ENCODE assay signal across 2 cellular contexts in genomic region chr17:36892112-36892838, GRCh38.
TF ChIP-seq lines count a peak whose summit lies in the region.

No MANE protein-coding gene starts in this region.

TF ChIP-seq in HCT116, 20 proteins besides CTCF, POLR2A, EP300 and RAD21:
- TF ChIP-seq REST (IDR thresholded peaks at IDR 0.05; ENCODE audit: low read depth), result no peak
- TF ChIP-seq EZH2phosphoT487 (IDR thresholded peaks at IDR 0.05; ENCODE audit: borderline replicate concordance), result no peak
- no peak for TF ChIP-seq ATF3 (IDR thresholded peaks at IDR 0.05)
- no peak for TF ChIP-seq ZBTB33 (IDR thresholded peaks at IDR 0.05; ENCODE audit: extremely low read depth, insufficient replicate concordance, low read length)
- no peak for TF ChIP-seq ZNF274 (IDR thresholded peaks at IDR 0.05; ENCODE audit: low read depth, low read length)
- TF ChIP-seq EGR1 (IDR thresholded peaks at IDR 0.05; ENCODE audit: low read depth), result no peak
- no peak for TF ChIP-seq SIN3A (IDR thresholded peaks at IDR 0.05; ENCODE audit: low read depth)
- TF ChIP-seq YY1 (IDR thresholded peaks at IDR 0.05; ENCODE audit: extremely low read depth, insufficient replicate concordance, low read depth, low read length), result no peak
- no peak for TF ChIP-seq SRF (IDR thresholded peaks at IDR 0.05; ENCODE audit: low read depth)
- TF ChIP-seq SP1 (IDR thresholded peaks at IDR 0.05; ENCODE audit: low read depth), result no peak
- TF ChIP-seq ELF1 (IDR thresholded peaks at IDR 0.05; ENCODE audit: borderline replicate concordance, low read depth), result no peak
- no peak for TF ChIP-seq CBX3 (IDR thresholded peaks at IDR 0.05; ENCODE audit: low read depth)
- TF ChIP-seq POLR2AphosphoS5 (IDR thresholded peaks at IDR 0.05; ENCODE audit: low read depth, low read length), result no peak
- no peak for TF ChIP-seq CEBPB (IDR thresholded peaks at IDR 0.05; ENCODE audit: low read depth)
- TF ChIP-seq JUND (IDR thresholded peaks at IDR 0.05), result no peak
- no peak for TF ChIP-seq TCF7L2 (IDR thresholded peaks at IDR 0.05; ENCODE audit: borderline replicate concordance, extremely low read depth, insufficient read depth, insufficient read length)
- no peak for TF ChIP-seq FOSL1 (IDR thresholded peaks at IDR 0.05; ENCODE audit: low read depth)
TF ChIP-seq in HCT116: peak in this region for 0.

TF ChIP-seq in HepG2, 621 proteins besides CTCF, POLR2A, EP300 and RAD21:
- TF ChIP-seq SCMH1 (CRISPR knock-in tag; IDR thresholded peaks at IDR 0.05; ENCODE audit: borderline replicate concordance), result no peak
- TF ChIP-seq STAG1 (CRISPR knock-in tag; IDR thresholded peaks at IDR 0.05), result peak; percentile 20; the same call in 1 of the 2 replicates
- no peak for TF ChIP-seq ATF2 (CRISPR knock-in tag; IDR thresholded peaks at IDR 0.05)
- no peak for TF ChIP-seq CHCHD3 (CRISPR knock-in tag; IDR thresholded peaks at IDR 0.05)
- TF ChIP-seq BRCA1 (CRISPR knock-in tag; IDR thresholded peaks at IDR 0.05), result no peak
- no peak for TF ChIP-seq ZNF329 (CRISPR knock-in tag; IDR thresholded peaks at IDR 0.05; ENCODE audit: low read depth)
- TF ChIP-seq ZFP36 (IDR thresholded peaks at IDR 0.05; ENCODE audit: borderline replicate concordance, low read depth, low read length, partially characterized antibody), result no peak
- TF ChIP-seq KDM5B (CRISPR knock-in tag; IDR thresholded peaks at IDR 0.05; ENCODE audit: borderline replicate concordance), result 0 out of 2 replicates have a peak, but pooled peaks have one; percentile 23
- TF ChIP-seq EED (CRISPR knock-in tag; IDR thresholded peaks at IDR 0.05), result no peak
- no peak for TF ChIP-seq ARID3A (IDR thresholded peaks at IDR 0.05; ENCODE audit: low read depth, low read length)
- no peak for TF ChIP-seq ZNF253 (CRISPR knock-in tag; IDR thresholded peaks at IDR 0.05; ENCODE audit: borderline replicate concordance)
- peak; percentile 59 for TF ChIP-seq HNF4A (CRISPR knock-in tag; IDR thresholded peaks at IDR 0.05)
- TF ChIP-seq NCOA1 (CRISPR knock-in tag; IDR thresholded peaks at IDR 0.05), result no peak
- no peak for TF ChIP-seq ZNF275 (CRISPR knock-in tag; IDR thresholded peaks at IDR 0.05; ENCODE audit: borderline replicate concordance)
- no peak for TF ChIP-seq NFIC (IDR thresholded peaks at IDR 0.05; ENCODE audit: low read length)
- no peak for TF ChIP-seq TP53 (CRISPR knock-in tag; conservative IDR thresholded peaks at IDR 0.05)
- no peak for TF ChIP-seq SMAD9 (CRISPR knock-in tag; IDR thresholded peaks at IDR 0.05)
- peak; percentile 33; the same call in 1 of the 2 replicates for TF ChIP-seq HNF4G (IDR thresholded peaks at IDR 0.05; ENCODE audit: borderline replicate concordance, low read depth, low read length)
- no peak for TF ChIP-seq HNF4G (CRISPR knock-in tag; IDR thresholded peaks at IDR 0.05; ENCODE audit: borderline replicate concordance, low read depth)
- TF ChIP-seq ZNF274 (CRISPR knock-in tag; IDR thresholded peaks at IDR 0.05), result no peak
- TF ChIP-seq THRA (CRISPR knock-in tag; IDR thresholded peaks at IDR 0.05; ENCODE audit: borderline replicate concordance), result peak; percentile 45; the same call in 1 of the 2 replicates
